11 cellular contexts compared by ENCODE assay signal in the genomic region with DNA sequence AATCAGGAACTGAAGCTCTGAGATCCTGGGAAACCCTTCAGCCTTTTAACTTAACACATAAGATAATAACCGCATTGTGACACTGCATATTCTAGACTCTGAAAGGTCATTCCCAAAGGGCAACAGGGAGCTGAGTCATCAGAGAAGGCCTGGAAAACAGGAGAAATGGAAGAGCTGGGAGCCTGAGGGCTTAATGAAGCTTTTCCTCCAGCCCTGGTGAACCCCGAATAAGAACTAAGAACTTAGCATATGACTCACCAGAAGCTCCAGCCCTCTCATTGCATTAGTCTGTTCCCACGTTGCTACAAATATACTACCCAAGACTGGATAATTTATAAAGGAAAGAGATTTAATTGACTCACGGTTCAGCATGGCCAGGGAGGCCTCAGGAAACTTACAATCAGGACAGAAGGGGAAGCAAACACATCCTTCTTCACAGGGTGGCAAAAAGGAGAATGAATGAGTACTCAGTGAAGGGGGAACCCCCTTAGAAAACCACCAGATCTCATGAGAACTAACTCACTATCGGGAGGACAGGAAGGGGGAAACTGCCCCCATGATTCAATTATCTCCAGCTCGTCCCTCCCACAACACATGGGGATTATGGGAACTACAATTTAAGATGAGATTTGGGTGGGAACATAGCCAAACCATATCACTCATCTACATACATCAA.
DNase-seq lines count a peak whose midpoint lies in the region; ATAC-seq and TF ChIP-seq lines count a peak whose summit lies in the region.
"Had no signal": no experiment of that assay in that cellular context is flagged by ENCODE, and none has a peak within 500 bp of the region (broad histone marks: within the 10 kb centered on the region; RNA-seq: fewer than 3 reads in every experiment).

No MANE protein-coding gene starts in this region.

- TF ChIP-seq CTCF in astrocyte of the spinal cord (IDR thresholded peaks at IDR 0.05; ENCODE audit: low read depth, low read length) (no peak), omental fat pad (IDR thresholded peaks at IDR 0.05) (no peak), mucosa of descending colon (IDR thresholded peaks at IDR 0.05) (no peak)

- ATAC-seq in GM18508 (IDR thresholded peaks at IDR 0.05; ENCODE audit: insufficient read depth, unreplicated experiment) (peak; percentile 73), HG03432 (IDR thresholded peaks at IDR 0.05; ENCODE audit: unreplicated experiment) (peak; percentile 89), omental fat pad (ENCODE audit: low FRiP score) (peak; percentile 47), HG03378 (IDR thresholded peaks at IDR 0.05; ENCODE audit: unreplicated experiment) (no peak), mucosa of descending colon (no peak)

- intact Hi-C loops in mucosa of descending colon (cut with DNase I, micrococcal nuclease), result no loop called here

- DNase-seq in astrocyte of the spinal cord (ENCODE audit: low read depth, low spot score) (peak; percentile 44), omental fat pad (ENCODE audit: low spot score) (no peak), LoVo (ENCODE audit: low spot score) (no peak), NCI-H1436 treated with DMSO at 0.1 percent for 48 hours (lab: John Stamatoyannopoulos, UW) (no peak), mucosa of descending colon (no peak)
- DNase-seq: activated B cell treated with CpG ODN at 0.5 μM for 24 hours, NCI-H446, substantia nigra had no signal

- no peaks in the 10 kb centered on the region for H3K4me1 ChIP-seq in mucosa of descending colon (ENCODE audit: low read depth)

- no peaks in the 10 kb centered on the region for H3K36me3 ChIP-seq in mucosa of descending colon (ENCODE audit: low read depth)

- no peaks in the 10 kb centered on the region for H3K9me3 ChIP-seq in mucosa of descending colon

- in situ Hi-C loops in astrocyte of the spinal cord (cut with HindIII; ENCODE audit: low sequenced_read_pairs), result no loop called here

- H3K4me3 ChIP-seq in astrocyte of the spinal cord (ENCODE audit: low read depth, low read length) (no peak overlapping the region), mucosa of descending colon (no peak overlapping the region)

Comparison
In these comparisons a context has a peak if more than half of its experiments do, and no peak if none do; other contexts are left out.
1. ATAC-seq: peak in GM18508 (single experiment), HG03432 (single experiment) and omental fat pad (single experiment); none in HG03378 (single experiment) and mucosa of descending colon (single experiment).